In genomic region chr19:957578-957977, GRCh38 we compare ENCODE assay signal across 12 cellular contexts. TPM values are rescaled to one million over a fixed set of nuclear protein-coding genes. Genes with fewer than 3 reads are reported as not detected.
DNase-seq lines count a peak whose midpoint lies in the region; FAIRE-seq and TF ChIP-seq lines count a peak whose summit lies in the region.
"Not testable (repeated sequence)": the region's sequence is repeated elsewhere in the genome, so short reads cannot be mapped to it uniquely, and the experiment has no call there.
"Had no signal": no experiment of that assay in that cellular context is flagged by ENCODE, and none has a peak within 500 bp of the region (broad histone marks: within the 10 kb centered on the region; RNA-seq: fewer than 3 reads in every experiment).

No MANE protein-coding gene starts in this region.

- H3K4me1 ChIP-seq in BLaER1 treated with 17β-estradiol and CSF1 and Interleukin-3, amounts not matched to agents 10 nM and 100 nM = peaks cover 47 to 86% (median 66%) of the 10 kb centered on the region in 10 experiments
- H3K4me1 ChIP-seq in HUES48 (ENCODE audit: control insufficient read depth, insufficient read depth, low read length) (peaks cover 17% of the 10 kb centered on the region), H1 (replicated peaks in 1 of 4; ENCODE audit: control insufficient read depth in 3 of 4, insufficient read depth in 4 of 4, low read length in 3 of 4) (peaks cover 5 to 47% (median 26%) of the 10 kb centered on the region in 4 experiments), mesenchymal stem cell (ENCODE audit: control insufficient read depth, insufficient read depth, low read depth, low read length) (peaks cover 78% of the 10 kb centered on the region), neuronal stem cell (ENCODE audit: control insufficient read depth in 2 of 2, insufficient read depth in 1 of 2, low read depth in 1 of 2, low read length in 2 of 2) (peaks cover 34 to 47% of the 10 kb centered on the region in 2 donors)

- not testable (repeated sequence) for H4K5ac ChIP-seq in H1 (ENCODE audit: insufficient read length, low read depth, low read length)

- H3K18ac ChIP-seq in H1 (ENCODE audit: extremely low read depth, low read length) = not testable (repeated sequence)
- peak overlapping the region; percentile 97 for H3K18ac ChIP-seq in mesenchymal stem cell (ENCODE audit: low read depth in 1 of 2, low read length in 2 of 2)
- H3K18ac ChIP-seq in neuronal stem cell (ENCODE audit: low read length) = peak overlapping the region; percentile 20

- H3K79me2 ChIP-seq in H1 (ENCODE audit: control insufficient read depth in 1 of 2, insufficient read depth in 2 of 2, low read length in 2 of 2) = peaks cover 0 to 23% of the 10 kb centered on the region in 2 experiments; a peak in 1 of 4 replicates

- H3K9me3 ChIP-seq in BLaER1 treated with 17β-estradiol and CSF1 and Interleukin-3, amounts not matched to agents 10 nM and 100 nM (replicated peaks in 1 of 11); HUES48 (ENCODE audit: control insufficient read depth, insufficient read depth, low read length); H1 (ENCODE audit: insufficient read depth in 2 of 2, low read depth in 1 of 2, low read length in 1 of 2); mesenchymal stem cell (ENCODE audit: control insufficient read depth, low read length); neuronal stem cell (replicated peaks in 1 of 2; ENCODE audit: control insufficient read depth in 2 of 2, insufficient read depth in 1 of 2, low read depth in 1 of 2, low read length in 2 of 2): not testable (repeated sequence)

- not testable (repeated sequence) for H3K4me3 ChIP-seq in BLaER1 treated with 17β-estradiol and CSF1 and Interleukin-3, amounts not matched to agents 10 nM and 100 nM; HUES48 (ENCODE audit: low read depth, low read length); H1 (ENCODE audit: extremely low read depth in 1 of 4, insufficient read depth in 2 of 4, low read depth in 3 of 4, low read length in 4 of 4); mesenchymal stem cell (ENCODE audit: insufficient read depth in 1 of 2, low read depth in 1 of 2, low read length in 2 of 2); neuronal stem cell (ENCODE audit: low read length in 2 of 2)

- H3K14ac ChIP-seq in H1 (ENCODE audit: insufficient read length); neuronal stem cell (ENCODE audit: low read length): not testable (repeated sequence)
- H3K14ac ChIP-seq in mesenchymal stem cell (ENCODE audit: low read length in 2 of 2) = peak overlapping the region in 1 of 2 experiments; percentile 19

- not testable (repeated sequence) for TF ChIP-seq EP300 in H1 (IDR thresholded peaks at IDR 0.05; ENCODE audit: borderline replicate concordance in 1 of 2, low read depth in 2 of 2, low read length in 2 of 2)

- H3K23ac ChIP-seq in H1 (ENCODE audit: insufficient read length); mesenchymal stem cell (ENCODE audit: low read length in 2 of 2); neuronal stem cell (ENCODE audit: low read depth, low read length, poor library complexity): not testable (repeated sequence)

- H2BK12ac ChIP-seq in H1 (ENCODE audit: low read depth, low read length) (0 out of 2 replicates have a peak overlapping the region, but pooled peaks have one; percentile 27), mesenchymal stem cell (ENCODE audit: low read length in 2 of 2) (peak overlapping the region; percentile 33 to 75)
- H2BK12ac ChIP-seq in neuronal stem cell (ENCODE audit: low read length) = not testable (repeated sequence)

- peak overlapping the region in 2 of 11 experiments; percentile 5 to 40; a peak in 4 of 22 replicates for H3K27ac ChIP-seq in BLaER1 treated with 17β-estradiol and CSF1 and Interleukin-3, amounts not matched to agents 10 nM and 100 nM
- H3K27ac ChIP-seq in HUES48 (ENCODE audit: low read depth, low read length) = peak overlapping the region; percentile 32
- peak overlapping the region; percentile 42; the same call in 1 of the 2 replicates for H3K27ac ChIP-seq in RWPE1
- not testable (repeated sequence) for H3K27ac ChIP-seq in H1 (ENCODE audit: low read depth, low read length)
- H3K27ac ChIP-seq in mesenchymal stem cell (ENCODE audit: low read length, poor library complexity, severe bottlenecking) = peak overlapping the region; percentile 98
- H3K27ac ChIP-seq in neuronal stem cell (replicated peaks; ENCODE audit: low read length) = peak overlapping the region; percentile 96

- H4K20me1 ChIP-seq in BLaER1 treated with 17β-estradiol and CSF1 and Interleukin-3, amounts not matched to agents 10 nM and 100 nM = peaks cover 6 to 69% (median 35%) of the 10 kb centered on the region in 11 experiments; a peak in 15 of 22 replicates
- H4K20me1 ChIP-seq in H1 (replicated peaks in 1 of 2; ENCODE audit: control insufficient read depth in 1 of 2, insufficient read depth in 2 of 2, low read length in 2 of 2) = not testable (repeated sequence)

- TF ChIP-seq CTCF in RWPE1 (conservative IDR thresholded peaks at IDR 0.05; ENCODE audit: low read depth); H1 (IDR thresholded peaks at IDR 0.05; ENCODE audit: control extremely low read depth in 1 of 3, insufficient read depth in 1 of 3, low read depth in 1 of 3, low read length in 3 of 3): not testable (repeated sequence)

- not testable (repeated sequence) for TF ChIP-seq RAD21 in H1 (IDR thresholded peaks at IDR 0.05 in 1 of 2, conservative IDR thresholded peaks at IDR 0.05 in 1 of 2; ENCODE audit: low read depth in 2 of 2, low read length in 2 of 2)

- H2AK5ac ChIP-seq in H1 (ENCODE audit: low read depth, low read length) (0 out of 2 replicates have a peak overlapping the region, but pooled peaks have one; percentile 53), mesenchymal stem cell (ENCODE audit: low read length, severe bottlenecking) (peak overlapping the region; percentile 96), neuronal stem cell (ENCODE audit: low read depth, low read length) (peak overlapping the region; percentile 61)

- H3K27me3 ChIP-seq in BLaER1 treated with 17β-estradiol and CSF1 and Interleukin-3, amounts not matched to agents 10 nM and 100 nM; HUES48 (ENCODE audit: control insufficient read depth, insufficient read depth, low read length); H1 (replicated peaks in 1 of 4; ENCODE audit: control insufficient read depth in 3 of 4, extremely low read depth in 1 of 4, insufficient read depth in 3 of 4, low read length in 3 of 4); mesenchymal stem cell (ENCODE audit: control insufficient read depth in 1 of 2, insufficient read depth in 1 of 2, low read length in 2 of 2); neuronal stem cell (ENCODE audit: control insufficient read depth in 3 of 3, insufficient read depth in 3 of 3, low read depth in 1 of 3, low read length in 3 of 3): not testable (repeated sequence)

- H3K23me2 ChIP-seq in H1 (ENCODE audit: low read depth, low read length) = not testable (repeated sequence)

- DNase-seq in RWPE1 (ENCODE audit: low spot score); H1 (ENCODE audit: low read depth in 1 of 2, low spot score in 2 of 2); mesenchymal stem cell; neuronal stem cell (ENCODE audit: low spot score): not testable (repeated sequence)

- peak overlapping the region in 4 of 11 experiments; percentile 6 to 26 (median 20); a peak in 5 of 22 replicates for H3K9ac ChIP-seq in BLaER1 treated with 17β-estradiol and CSF1 and Interleukin-3, amounts not matched to agents 10 nM and 100 nM
- H3K9ac ChIP-seq in HUES48 (ENCODE audit: low read depth, low read length); H1 (replicated peaks in 1 of 4; ENCODE audit: extremely low read depth in 1 of 4, low read depth in 3 of 4, low read length in 3 of 4); mesenchymal stem cell (ENCODE audit: low read length); neuronal stem cell (ENCODE audit: low read depth, low read length, poor library complexity): not testable (repeated sequence)

- not testable (repeated sequence) for H2BK15ac ChIP-seq in H1 (ENCODE audit: low read length); neuronal stem cell (ENCODE audit: low read length)
- H2BK15ac ChIP-seq in mesenchymal stem cell (ENCODE audit: low read depth, poor library complexity, severe bottlenecking) = peak overlapping the region; percentile 95

- peak overlapping the region in 9 of 11 experiments; percentile 0 to 66 (median 51); a peak in 13 of 22 replicates for H3K4me2 ChIP-seq in BLaER1 treated with 17β-estradiol and CSF1 and Interleukin-3, amounts not matched to agents 10 nM and 100 nM
- H3K4me2 ChIP-seq in H1 (ENCODE audit: insufficient read depth in 1 of 2, low read depth in 2 of 2, low read length in 2 of 2); mesenchymal stem cell (ENCODE audit: low read length, poor library complexity, severe bottlenecking): not testable (repeated sequence)
- peak overlapping the region; percentile 36 for H3K4me2 ChIP-seq in neuronal stem cell (ENCODE audit: insufficient read depth, low read length, poor library complexity, severe bottlenecking)

- not testable (repeated sequence) for H3K4ac ChIP-seq in H1 (replicated peaks; ENCODE audit: insufficient read length, low read depth, low read length); neuronal stem cell (ENCODE audit: low read length)
- peak overlapping the region; percentile 71 to 77 for H3K4ac ChIP-seq in mesenchymal stem cell (ENCODE audit: low read depth in 1 of 2, low read length in 2 of 2)

- H2BK5ac ChIP-seq in H1 (ENCODE audit: low read depth, low read length) = peak overlapping the region; percentile 68
- peak overlapping the region; percentile 60 for H2BK5ac ChIP-seq in mesenchymal stem cell (ENCODE audit: low read depth, low read length, poor library complexity, severe bottlenecking)
- peak overlapping the region; percentile 96 for H2BK5ac ChIP-seq in neuronal stem cell (ENCODE audit: low read length)

- TF ChIP-seq POLR2A in H1 (IDR thresholded peaks at IDR 0.05; ENCODE audit: control extremely low read depth in 1 of 2, low read depth in 2 of 2, low read length in 2 of 2) = not testable (repeated sequence)

- CTCF ChIA-PET in RWPE1 (lab: Yijun Ruan, JAX) = not testable (repeated sequence)
- CTCF ChIA-PET in H1 (lab: Charles Lee; ENCODE audit: partially characterized antibody) = interaction anchor here (0.7 to 3.6 kb wide), 5 partner anchors 9 to 35 kb away, joined by 3 to 16 read pairs (median 4); no protein-coding TSS in a partner anchor

- peaks cover 11% of the 10 kb centered on the region; the same call in 1 of the 2 replicates for H3K79me1 ChIP-seq in H1 (ENCODE audit: low read depth, low read length)
- H3K79me1 ChIP-seq in mesenchymal stem cell (replicated peaks; ENCODE audit: low read length, poor library complexity, severe bottlenecking) = not testable (repeated sequence)
- H3K79me1 ChIP-seq in neuronal stem cell (ENCODE audit: low read depth, low read length) = peaks cover 39% of the 10 kb centered on the region

- peak overlapping the region; percentile 57; the same call in 1 of the 2 replicates for H4K8ac ChIP-seq in H1 (ENCODE audit: extremely low read depth, insufficient read depth, low read length)
- peak overlapping the region; percentile 86 for H4K8ac ChIP-seq in mesenchymal stem cell (ENCODE audit: low read length)
- H4K8ac ChIP-seq in neuronal stem cell (ENCODE audit: low read depth, low read length) = not testable (repeated sequence)

- FAIRE-seq in H1 (lab: Jason Lieb, UNC) = not testable (repeated sequence)

- H4K91ac ChIP-seq in H1 (replicated peaks; ENCODE audit: insufficient read length, low read length); neuronal stem cell (ENCODE audit: low read depth, low read length, poor library complexity): not testable (repeated sequence)
- H4K91ac ChIP-seq in mesenchymal stem cell (ENCODE audit: low read length) = peak overlapping the region; percentile 97

- H2BK20ac ChIP-seq in H1 (ENCODE audit: low read length) = not testable (repeated sequence)

- 91% methylated on average over 9 of the region's 9 CpGs; no CpG with 5 or more reads in 1 of the 2 experiments for WGBS in H1 (ENCODE audit: extremely low coverage in 1 of 2, insufficient coverage in 1 of 2, insufficient read length in 1 of 2, insufficient replicate concordance in 2 of 2, low coverage in 1 of 2, low lambda C conversion rate in 2 of 2, missing lambda C conversion rate in 1 of 2), 2 experiments
- 80% methylated on average over 9 of the region's 9 CpGs for WGBS in mesenchymal stem cell
- WGBS in neuronal stem cell (ENCODE audit: extremely low coverage in 2 of 2, insufficient read length in 2 of 2, insufficient replicate concordance in 1 of 2), 2 donors = no CpG with 5 or more reads among the region's 9 CpGs

- H2BK120ac ChIP-seq in H1 (replicated peaks; ENCODE audit: low read depth, low read length) (peak overlapping the region; percentile 0), mesenchymal stem cell (ENCODE audit: low read depth, low read length) (peak overlapping the region; percentile 100)
- not testable (repeated sequence) for H2BK120ac ChIP-seq in neuronal stem cell (ENCODE audit: low read depth, low read length)

- not testable (repeated sequence) for H3K56ac ChIP-seq in H1 (replicated peaks; ENCODE audit: insufficient read length, low read depth, low read length)

- POLR2A ChIA-PET in RWPE1 (lab: Yijun Ruan, JAX; ENCODE audit: low non-redundant PET) = not testable (repeated sequence)
- POLR2A ChIA-PET in H1 (lab: Charles Lee; ENCODE audit: partially characterized antibody) = interaction anchor here (0.9 to 2.3 kb wide), 5 partner anchors 9 to 68 kb away, joined by 3 to 6 read pairs (median 5); partner anchors contain the start of genes CNN2 and WDR18

- H2AFZ ChIP-seq in H1 (ENCODE audit: low read length); mesenchymal stem cell (ENCODE audit: low read depth, low read length); neuronal stem cell (ENCODE audit: low read length): not testable (repeated sequence)

- H3K36me3 ChIP-seq in BLaER1 treated with 17β-estradiol and CSF1 and Interleukin-3, amounts not matched to agents 10 nM and 100 nM = peaks cover 21 to 62% (median 35%) of the 10 kb centered on the region in 11 experiments; a peak in 21 of 22 replicates
- peaks cover 11% of the 10 kb centered on the region for H3K36me3 ChIP-seq in HUES48 (ENCODE audit: control insufficient read depth, insufficient read depth, low read length)
- H3K36me3 ChIP-seq in H1 (ENCODE audit: control insufficient read depth in 2 of 4, insufficient read depth in 4 of 4, low read length in 3 of 4) = not testable (repeated sequence)
- H3K36me3 ChIP-seq in mesenchymal stem cell (ENCODE audit: control insufficient read depth in 1 of 2, insufficient read depth in 2 of 2, low read depth in 1 of 2, low read length in 2 of 2) = peaks cover 25 to 43% of the 10 kb centered on the region in 2 experiments
- H3K36me3 ChIP-seq in neuronal stem cell (replicated peaks in 1 of 2; ENCODE audit: control insufficient read depth in 2 of 2, insufficient read depth in 2 of 2, low read length in 2 of 2) = peaks cover 18 to 38% of the 10 kb centered on the region in 2 donors

RNA-seq across cellular contexts. Expression of gene WDR18, which starts 26.6 kb away (rescaled TPM):
- total RNA-seq in H1 (2021; fragmentation: NEBNext Ultra II Directional; extraction: Animal tissue kit (Norgen Biotek cat#: 25700)) = 87.7 and 90.1 TPM in 2 replicates
- 177 and 264 TPM in 2 replicates for polyA plus RNA-seq in H1 (2011; rRNA removed)
- polyA plus RNA-seq in H1 (2011; cell fraction: cytosol; rRNA removed) = 143 TPM
- 218 TPM for polyA plus RNA-seq in H1 (2011; cell fraction: nucleus; rRNA removed)
- 107 to 120 TPM (median 118 TPM) in 4 replicates for polyA plus RNA-seq in H1 (2012, experiment 1 of 2)
- 195 TPM for polyA plus RNA-seq in H1 (2012, experiment 2 of 2)
- polyA plus RNA-seq in H1 (2013, experiment 1 of 2) = 52.1 TPM
- 49.3 TPM for polyA plus RNA-seq in H1 (2013, experiment 2 of 2)
- polyA minus RNA-seq in H1 (2011; rRNA and poly(A)+ RNA removed) = 46.1 and 53.0 TPM in 2 replicates
- 101 TPM for polyA minus RNA-seq in H1 (2011; cell fraction: cytosol; rRNA and poly(A)+ RNA removed)
- polyA minus RNA-seq in H1 (2011; cell fraction: nucleus; rRNA and poly(A)+ RNA removed) = 65.5 TPM
- 25.0 TPM for polyA plus RNA-seq in mesenchymal stem cell (2013, experiment 1 of 2)
- polyA plus RNA-seq in mesenchymal stem cell (2013, experiment 2 of 2) = 25.1 TPM
- polyA plus RNA-seq in neuronal stem cell (2013, experiment 1 of 2) = 42.0 TPM
- 41.4 TPM for polyA plus RNA-seq in neuronal stem cell (2013, experiment 2 of 2)

RNA-seq across cellular contexts. Expression of gene ARID3A, which starts 31.7 kb away (rescaled TPM):
- 77.4 and 78.4 TPM in 2 replicates for total RNA-seq in H1 (2021; fragmentation: NEBNext Ultra II Directional; extraction: Animal tissue kit (Norgen Biotek cat#: 25700))
- polyA plus RNA-seq in H1 (2011; rRNA removed) = 40.5 and 59.3 TPM in 2 replicates
- polyA plus RNA-seq in H1 (2011; cell fraction: cytosol; rRNA removed) = 36.7 TPM
- polyA plus RNA-seq in H1 (2011; cell fraction: nucleus; rRNA removed) = 81.3 TPM
- 54.1 to 64.5 TPM (median 58.9 TPM) in 4 replicates for polyA plus RNA-seq in H1 (2012, experiment 1 of 2)
- 42.7 TPM for polyA plus RNA-seq in H1 (2012, experiment 2 of 2)
- 56.0 TPM for polyA plus RNA-seq in H1 (2013, experiment 1 of 2)
- polyA plus RNA-seq in H1 (2013, experiment 2 of 2) = 52.3 TPM
- polyA minus RNA-seq in H1 (2011; rRNA and poly(A)+ RNA removed) = 69.0 and 86.2 TPM in 2 replicates
- 101 TPM for polyA minus RNA-seq in H1 (2011; cell fraction: cytosol; rRNA and poly(A)+ RNA removed)
- 66.4 TPM for polyA minus RNA-seq in H1 (2011; cell fraction: nucleus; rRNA and poly(A)+ RNA removed)
- polyA plus RNA-seq in mesenchymal stem cell (2013, experiment 1 of 2) = 64.0 TPM
- 62.8 TPM for polyA plus RNA-seq in mesenchymal stem cell (2013, experiment 2 of 2)
- 61.6 TPM for polyA plus RNA-seq in neuronal stem cell (2013, experiment 1 of 2)
- polyA plus RNA-seq in neuronal stem cell (2013, experiment 2 of 2) = 65.4 TPM

RNA-seq across cellular contexts. Expression of gene KISS1R, which starts 40.4 kb away (rescaled TPM):
- 2.3 and 2.6 TPM in 2 replicates for total RNA-seq in H1 (2021; fragmentation: NEBNext Ultra II Directional; extraction: Animal tissue kit (Norgen Biotek cat#: 25700))
- 2.7 and 5.1 TPM in 2 replicates for polyA plus RNA-seq in H1 (2011; rRNA removed)
- 3.4 TPM for polyA plus RNA-seq in H1 (2011; cell fraction: cytosol; rRNA removed)
- polyA plus RNA-seq in H1 (2011; cell fraction: nucleus; rRNA removed) = 10.4 TPM
- polyA plus RNA-seq in H1 (2012, experiment 1 of 2) = 1.2 to 2.3 TPM (median 1.8 TPM) in 4 replicates
- polyA plus RNA-seq in H1 (2012, experiment 2 of 2) = 1.5 TPM
- 3.0 TPM for polyA plus RNA-seq in H1 (2013, experiment 1 of 2)
- 2.4 TPM for polyA plus RNA-seq in H1 (2013, experiment 2 of 2)
- 0.32 and 0.68 TPM in 2 replicates for polyA minus RNA-seq in H1 (2011; rRNA and poly(A)+ RNA removed)
- 0.88 TPM for polyA minus RNA-seq in H1 (2011; cell fraction: cytosol; rRNA and poly(A)+ RNA removed)
- polyA minus RNA-seq in H1 (2011; cell fraction: nucleus; rRNA and poly(A)+ RNA removed) = 0.80 TPM
- polyA plus RNA-seq in mesenchymal stem cell (2013, experiment 1 of 2) = not detected
- polyA plus RNA-seq in mesenchymal stem cell (2013, experiment 2 of 2) = not detected
- 0.29 TPM for polyA plus RNA-seq in neuronal stem cell (2013, experiment 1 of 2)
- polyA plus RNA-seq in neuronal stem cell (2013, experiment 2 of 2) = 0.39 TPM
- total RNA-seq: HT-29, MCF 10A, Right ventricle myocardium superior, SK-MEL-5 had no signal

RNA-seq across cellular contexts. Expression of gene GRIN3B, which starts 42.6 kb away (rescaled TPM):
- 0.45 and 0.63 TPM in 2 replicates for total RNA-seq in H1 (2021; fragmentation: NEBNext Ultra II Directional; extraction: Animal tissue kit (Norgen Biotek cat#: 25700))
- polyA plus RNA-seq in H1 (2011; rRNA removed) = 1.0 and 2.0 TPM in 2 replicates
- 1.4 TPM for polyA plus RNA-seq in H1 (2011; cell fraction: cytosol; rRNA removed)
- 8.4 TPM for polyA plus RNA-seq in H1 (2011; cell fraction: nucleus; rRNA removed)
- 0.14 to 1.1 TPM (median 0.78 TPM) in 4 replicates for polyA plus RNA-seq in H1 (2012, experiment 1 of 2)
- polyA plus RNA-seq in H1 (2012, experiment 2 of 2) = 0.13 TPM
- 0.93 TPM for polyA plus RNA-seq in H1 (2013, experiment 1 of 2)
- 0.74 TPM for polyA plus RNA-seq in H1 (2013, experiment 2 of 2)
- polyA minus RNA-seq in H1 (2011; rRNA and poly(A)+ RNA removed) = 0.27 and 0.28 TPM in 2 replicates
- 0.29 TPM for polyA minus RNA-seq in H1 (2011; cell fraction: cytosol; rRNA and poly(A)+ RNA removed)
- polyA minus RNA-seq in H1 (2011; cell fraction: nucleus; rRNA and poly(A)+ RNA removed) = 1.1 TPM
- polyA plus RNA-seq in mesenchymal stem cell (2013, experiment 1 of 2) = 0.66 TPM
- 0.56 TPM for polyA plus RNA-seq in mesenchymal stem cell (2013, experiment 2 of 2)
- polyA plus RNA-seq in neuronal stem cell (2013, experiment 1 of 2) = 4.2 TPM
- 3.9 TPM for polyA plus RNA-seq in neuronal stem cell (2013, experiment 2 of 2)
- total RNA-seq: CD4-positive, alpha-beta memory T cell; HT-29; MCF 10A; Right ventricle myocardium superior had no signal
- polyA plus RNA-seq: CD4-positive, alpha-beta memory T cell; GM12878 had no signal

RNA-seq across cellular contexts. Expression of gene R3HDM4, which starts 44.6 kb away (rescaled TPM):
- 76.1 and 76.8 TPM in 2 replicates for total RNA-seq in H1 (2021; fragmentation: NEBNext Ultra II Directional; extraction: Animal tissue kit (Norgen Biotek cat#: 25700))
- polyA plus RNA-seq in H1 (2011; rRNA removed) = 102 and 151 TPM in 2 replicates
- 65.9 TPM for polyA plus RNA-seq in H1 (2011; cell fraction: cytosol; rRNA removed)
- polyA plus RNA-seq in H1 (2011; cell fraction: nucleus; rRNA removed) = 119 TPM
- polyA plus RNA-seq in H1 (2012, experiment 1 of 2) = 45.6 to 106 TPM (median 70.3 TPM) in 4 replicates
- 76.6 TPM for polyA plus RNA-seq in H1 (2012, experiment 2 of 2)
- 118 TPM for polyA plus RNA-seq in H1 (2013, experiment 1 of 2)
- 105 TPM for polyA plus RNA-seq in H1 (2013, experiment 2 of 2)
- polyA minus RNA-seq in H1 (2011; rRNA and poly(A)+ RNA removed) = 24.5 and 26.8 TPM in 2 replicates
- 31.3 TPM for polyA minus RNA-seq in H1 (2011; cell fraction: cytosol; rRNA and poly(A)+ RNA removed)
- polyA minus RNA-seq in H1 (2011; cell fraction: nucleus; rRNA and poly(A)+ RNA removed) = 24.6 TPM
- polyA plus RNA-seq in mesenchymal stem cell (2013, experiment 1 of 2) = 68.0 TPM
- 67.1 TPM for polyA plus RNA-seq in mesenchymal stem cell (2013, experiment 2 of 2)
- polyA plus RNA-seq in neuronal stem cell (2013, experiment 1 of 2) = 52.8 TPM
- 52.4 TPM for polyA plus RNA-seq in neuronal stem cell (2013, experiment 2 of 2)
